Comparison of ENCODE assay signal across 2 cellular contexts in genomic region chr10:84348860-84349259, GRCh38.
TF ChIP-seq lines count a peak whose summit lies in the region.

No MANE protein-coding gene starts in this region.

TF ChIP-seq in A549, 52 proteins besides CTCF, POLR2A, EP300 and RAD21 (continued from another document):
- no peak for TF ChIP-seq SREBF2 (IDR thresholded peaks at IDR 0.05)

TF ChIP-seq in IMR-90, 13 proteins besides CTCF, POLR2A, EP300 and RAD21:
- TF ChIP-seq ELK1 (IDR thresholded peaks at IDR 0.05; ENCODE audit: borderline replicate concordance, low read depth, low read length) = no peak
- peak; percentile 83 for TF ChIP-seq CEBPB (IDR thresholded peaks at IDR 0.05; ENCODE audit: low read depth, low read length)
- peak; percentile 82 for TF ChIP-seq FOS (IDR thresholded peaks at IDR 0.05; ENCODE audit: low read depth, low read length)
